In the genomic region with DNA sequence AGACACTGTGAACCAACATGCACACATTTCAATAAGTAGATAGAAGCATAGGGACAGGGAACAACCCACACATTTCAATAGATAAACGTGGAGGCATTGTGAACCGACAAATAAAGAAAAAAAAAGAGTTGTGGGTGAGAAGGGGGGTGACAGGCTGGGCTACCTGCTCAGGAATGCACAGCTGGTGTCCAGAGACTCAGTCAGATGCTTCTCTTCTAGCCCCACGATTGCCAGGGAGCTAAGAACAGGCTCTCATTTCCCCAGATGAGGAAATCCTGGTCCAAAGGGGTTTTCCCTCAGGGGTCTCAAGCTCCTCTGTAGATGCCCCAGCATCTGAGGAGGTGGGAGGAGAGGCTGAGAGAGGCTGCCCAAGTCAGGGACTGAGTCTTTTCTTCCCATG, we compare ENCODE assay signal across 11 cellular contexts. TPM values are rescaled to one million over a fixed set of nuclear protein-coding genes. Genes with fewer than 3 reads are reported as not detected.
DNase-seq lines count a peak whose midpoint lies in the region; ATAC-seq, FAIRE-seq and TF ChIP-seq lines count a peak whose summit lies in the region.
"Had no signal": no experiment of that assay in that cellular context is flagged by ENCODE, and none has a peak within 500 bp of the region (broad histone marks: within the 10 kb centered on the region; RNA-seq: fewer than 3 reads in every experiment).

No MANE protein-coding gene starts in this region.

- H2AFZ ChIP-seq in PC-9 = peak overlapping the region; percentile 56; the same call in 1 of the 2 replicates

- H3K79me2 ChIP-seq in PC-9 (ENCODE audit: low read depth) = no peaks in the 10 kb centered on the region

- H3K27me3 ChIP-seq in PC-9 (ENCODE audit: insufficient read depth, low read depth) = no peaks in the 10 kb centered on the region

- no peak overlapping the region for H3K4me2 ChIP-seq in PC-9

- CTCF ChIA-PET in PC-9 (lab: Charles Lee) = interaction anchor here (1.0 to 3.7 kb wide), 5 partner anchors 57 to 187 kb away, joined by 3 to 40 read pairs (median 4); no protein-coding TSS in a partner anchor

- no TSS peak for BruUV-seq in PC-9 (replicated peaks; lab: Mats Ljungman, UMichigan)

- H3F3A ChIP-seq in PC-9 (ENCODE audit: insufficient read depth, low read depth) = no peaks in the 10 kb centered on the region

- H3K4me1 ChIP-seq in PC-9 (replicated peaks; ENCODE audit: insufficient read depth) = peaks cover 17% of the 10 kb centered on the region

- H3K27ac ChIP-seq in PC-9 = peak overlapping the region; percentile 7; the same call in 1 of the 2 replicates
- H3K27ac ChIP-seq: C4-2B had no signal

- H4K20me1 ChIP-seq in PC-9 (ENCODE audit: insufficient read depth) = no peaks in the 10 kb centered on the region

- POLR2A ChIA-PET in PC-9 (lab: Charles Lee; ENCODE audit: unreplicated experiment) = interaction anchor here (0.9 kb wide), 1 partner anchor 38 kb away, joined by 4 read pairs; no protein-coding TSS in a partner anchor

- no peaks in the 10 kb centered on the region for H3K9me3 ChIP-seq in PC-9 (ENCODE audit: insufficient read depth, low read depth)

- FAIRE-seq in GM19239 (lab: Jason Lieb, UNC) = no peak

- ATAC-seq in omental fat pad (ENCODE audit: low FRiP score) (peak; percentile 53), GM21619 (IDR thresholded peaks at IDR 0.05; ENCODE audit: unreplicated experiment) (no peak)

- no peaks in the 10 kb centered on the region for H3K9me2 ChIP-seq in PC-9 (ENCODE audit: insufficient read depth)

- no peak overlapping the region for H3K4me3 ChIP-seq in PC-9

- DNase-seq in ELF-1 (ENCODE audit: low read depth, low spot score) (peak; percentile 9), PC-9 (no peak), left kidney (ENCODE audit: low read depth, low spot score) (peak; percentile 12), omental fat pad (ENCODE audit: low spot score) (no peak), NCI-H1436 treated with DMSO at 0.1 percent for 48 hours (lab: John Stamatoyannopoulos, UW) (no peak), GM19239 (ENCODE audit: insufficient read length, low spot score) (no peak)
- DNase-seq: DMS79 had no signal

- intact Hi-C loops in PC-9 (cut with micrococcal nuclease; ENCODE audit: unreplicated experiment) = loop anchor here (1.0 to 10.0 kb wide), 7 partner anchors 38 to 786 kb away; no protein-coding TSS in a partner anchor

- no peaks in the 10 kb centered on the region for H3K36me3 ChIP-seq in PC-9 (ENCODE audit: low read depth)

- TF ChIP-seq CTCF in PC-9 (conservative IDR thresholded peaks at IDR 0.05) (no peak), omental fat pad (IDR thresholded peaks at IDR 0.05) (no peak)

RNA-seq across cellular contexts. Expression of gene BNC1, which starts 35.5 kb away (rescaled TPM):
- total RNA-seq in PC-9 (2021) (0.70 and 0.83 TPM in 2 replicates), omental fat pad (10 to 100 TPM in 3 of 4 donors, 1 to 10 TPM in 1; 1.1 to 73.0 (median 35.6) TPM)
- total RNA-seq: B cell; CD4-positive, alpha-beta memory T cell had no signal

RNA-seq across cellular contexts. Expression of gene HDGFL3, which starts 41.3 kb away (rescaled TPM):
- total RNA-seq in PC-9 (2021) (10.1 TPM in 2 replicates), omental fat pad (10 to 100 TPM; 16.0 to 40.7 (median 29.5) TPM)

Comparison
In these comparisons a context has a peak if more than half of its experiments do, and no peak if none do; other contexts are left out.
1. DNase-seq: peak in ELF-1 (single experiment) and left kidney (single experiment); none in PC-9 (0 of 2), omental fat pad (single experiment), NCI-H1436 treated with DMSO at 0.1 percent for 48 hours (single experiment) and GM19239 (single experiment).